ENCODE assay signal across 8 cellular contexts in the genomic region with DNA sequence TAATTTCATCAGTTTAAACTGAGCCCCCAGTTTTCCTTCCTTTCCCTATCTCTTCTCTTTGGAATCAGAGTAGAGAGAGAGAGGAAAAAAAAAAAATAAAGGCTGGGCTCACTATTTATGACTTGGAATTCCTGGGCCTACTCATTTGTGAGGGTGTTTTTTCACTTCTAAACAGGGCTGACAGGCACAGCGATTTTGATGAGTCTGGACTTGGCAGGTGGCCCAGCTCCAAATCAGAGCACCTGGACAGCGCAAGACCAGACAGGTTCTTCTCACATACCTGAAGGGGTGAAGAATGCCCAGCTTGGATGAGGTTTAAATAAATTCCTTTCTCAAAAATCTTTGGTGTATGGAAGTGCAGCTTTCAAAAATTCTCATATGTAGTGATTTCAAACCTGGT.
DNase-seq lines count a peak whose midpoint lies in the region; ATAC-seq and TF ChIP-seq lines count a peak whose summit lies in the region.

No MANE protein-coding gene starts in this region.

- H3K9me3 ChIP-seq in breast epithelium = no peaks in the 10 kb centered on the region
- no peaks in the 10 kb centered on the region for H3K9me3 ChIP-seq in uterus

- intact Hi-C loops in breast epithelium (cut with DNase I; ENCODE audit: low total_unique reads) = no loop called here
- intact Hi-C loops in lower leg skin (cut with DNase I; ENCODE audit: low total_unique reads) = no loop called here
- intact Hi-C loops in uterus (cut with DNase I; ENCODE audit: low total_unique reads) = no loop called here

- 38 to 39% methylated on average over 2 of the region's 2 CpGs for WGBS in lower leg skin, 2 donors

- no peak for TF ChIP-seq POLR2A in breast epithelium (IDR thresholded peaks at IDR 0.05)
- no peak for TF ChIP-seq POLR2A in lower leg skin (IDR thresholded peaks at IDR 0.05)
- TF ChIP-seq POLR2A in uterus (IDR thresholded peaks at IDR 0.05) = no peak

- DNase-seq in NCI-H2029 (lab: John Stamatoyannopoulos, UW) (peak; percentile 2), NCI-H2029 treated with DMSO at 0.1 percent for 48 hours (lab: John Stamatoyannopoulos, UW) (no peak), breast epithelium (ENCODE audit: low spot score in 2 of 2) (peak; percentile 57 to 88), lower leg skin (ENCODE audit: low spot score in 2 of 2) (peak; percentile 76 to 88), uterus (peak; percentile 35 to 37), GM10266 (ENCODE audit: extremely low spot score) (no peak)
- no peak for DNase-seq in activated CD8-positive, alpha-beta memory T cell treated with anti-CD3 and anti-CD28 coated beads for 24 hours

- no peak for ATAC-seq in HG03442 (IDR thresholded peaks at IDR 0.05; ENCODE audit: unreplicated experiment)

- H3K27ac ChIP-seq in breast epithelium (peak overlapping the region; percentile 68 to 87), uterus (peak overlapping the region; percentile 67 to 76)

- H3K27me3 ChIP-seq in breast epithelium (no peaks in the 10 kb centered on the region), uterus (no peaks in the 10 kb centered on the region)

- H3K4me1 ChIP-seq in breast epithelium = no peaks in the 10 kb centered on the region
- peaks cover 9 to 23% of the 10 kb centered on the region in 2 donors for H3K4me1 ChIP-seq in uterus

- no peaks in the 10 kb centered on the region for H3K36me3 ChIP-seq in breast epithelium
- H3K36me3 ChIP-seq in uterus = no peaks in the 10 kb centered on the region

- TF ChIP-seq CTCF in breast epithelium (IDR thresholded peaks at IDR 0.05) = no peak
- TF ChIP-seq CTCF in lower leg skin (IDR thresholded peaks at IDR 0.05) = no peak
- TF ChIP-seq CTCF in uterus (IDR thresholded peaks at IDR 0.05) = no peak
- no peak for TF ChIP-seq CTCF in GM10266 (IDR thresholded peaks at IDR 0.05; ENCODE audit: control insufficient read depth, insufficient read depth, low read depth, missing control alignments)

- no peak overlapping the region for H3K4me3 ChIP-seq in breast epithelium
- H3K4me3 ChIP-seq in lower leg skin (ENCODE audit: low read depth, poor library complexity, severe bottlenecking) = no peak overlapping the region
- no peak overlapping the region for H3K4me3 ChIP-seq in uterus

Comparison
In these comparisons a context has a peak if more than half of its experiments do, and no peak if none do; other contexts are left out.
1. DNase-seq: peak in NCI-H2029 (single experiment), breast epithelium (2 of 2), lower leg skin (2 of 2) and uterus (2 of 2); none in NCI-H2029 treated with DMSO at 0.1 percent for 48 hours (single experiment), activated CD8-positive, alpha-beta memory T cell treated with anti-CD3 and anti-CD28 coated beads for 24 hours (single experiment) and GM10266 (single experiment).